Comparison of ENCODE assay signal across 1 cellular context in the genomic region with DNA sequence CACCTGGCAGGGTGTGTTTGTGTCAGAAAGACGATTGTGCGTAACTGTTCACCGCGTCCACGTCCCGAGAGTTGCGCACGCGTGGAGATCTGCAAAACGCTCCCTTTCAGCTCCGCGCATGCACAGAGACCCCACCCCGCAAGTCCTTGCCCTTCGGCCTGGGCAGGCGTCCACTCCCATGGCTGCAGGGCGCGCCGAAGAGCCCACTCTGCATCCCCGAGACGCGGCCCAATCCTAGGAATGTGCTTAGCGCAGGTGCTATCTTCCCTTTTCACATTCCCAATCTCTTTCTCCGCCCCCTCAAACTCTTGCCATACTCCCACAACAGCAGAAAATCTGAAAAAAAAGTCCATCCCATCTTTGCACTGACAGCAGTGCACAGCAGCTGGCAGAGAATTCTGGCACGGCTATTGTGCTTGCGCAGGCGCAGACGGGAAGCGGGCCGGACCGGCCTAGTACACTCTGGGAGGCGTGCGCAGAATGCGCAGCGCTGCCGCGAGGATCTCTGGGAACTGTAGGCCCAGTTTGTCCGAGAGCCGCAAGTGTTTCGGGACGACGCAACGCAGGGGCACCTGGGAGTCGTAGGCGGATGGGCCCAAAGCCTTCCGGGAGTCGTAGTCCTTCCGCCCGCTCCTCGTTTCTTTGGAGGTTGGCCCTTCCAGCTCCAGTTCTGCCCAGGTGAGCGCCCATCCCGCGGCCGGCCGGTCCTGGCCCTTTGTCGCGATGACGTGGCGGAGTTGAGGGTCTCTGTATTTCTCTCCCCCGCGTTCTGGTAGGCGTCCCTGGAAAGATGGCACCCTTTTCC.
A peak's percentile ranks its signal among the peaks of the same experiment; 100 is the strongest.
TF ChIP-seq lines count a peak whose summit lies in the region.

No MANE protein-coding gene starts in this region.

TF ChIP-seq in K562, 482 proteins besides CTCF, POLR2A, EP300 and RAD21 (continued from another document and continues in another):
- TF ChIP-seq NFATC3 (IDR thresholded peaks at IDR 0.05) (no peak), POLR2AphosphoS5 (IDR thresholded peaks at IDR 0.05; ENCODE audit: control insufficient read depth, insufficient read depth, low read depth, low read length) (no peak), MAFF (IDR thresholded peaks at IDR 0.05; ENCODE audit: low read length) (no peak), MEIS2 (IDR thresholded peaks at IDR 0.05; ENCODE audit: partially characterized antibody) (peak; percentile 95), GABPA (tag; conservative IDR thresholded peaks at IDR 0.05; ENCODE audit: low read depth) (peak; percentile 71), TOE1 (IDR thresholded peaks at IDR 0.05; ENCODE audit: borderline replicate concordance) (no peak), TOE1 (CRISPR knock-in tag; IDR thresholded peaks at IDR 0.05; ENCODE audit: borderline replicate concordance, low read depth) (0 out of 2 replicates have a peak, but pooled peaks have one; percentile 51), KLF13 (tag; IDR thresholded peaks at IDR 0.05; ENCODE audit: borderline replicate concordance, low read depth) (0 out of 2 replicates have a peak, but pooled peaks have one; percentile 11), BCOR (IDR thresholded peaks at IDR 0.05) (no peak), GABPB1 (CRISPR knock-in tag; IDR thresholded peaks at IDR 0.05) (peak; percentile 85), RB1 (IDR thresholded peaks at IDR 0.05; ENCODE audit: low read depth) (0 out of 2 replicates have a peak, but pooled peaks have one; percentile 38), CTBP1 (IDR thresholded peaks at IDR 0.05; ENCODE audit: borderline replicate concordance) (peak; percentile 53), TCF7 (IDR thresholded peaks at IDR 0.05; ENCODE audit: borderline replicate concordance) (no peak), ERF (CRISPR knock-in tag; IDR thresholded peaks at IDR 0.05) (no peak), ZNF133 (CRISPR knock-in tag; IDR thresholded peaks at IDR 0.05) (no peak), FOXK2 (conservative IDR thresholded peaks at IDR 0.05 in 1 of 2, IDR thresholded peaks at IDR 0.05 in 1 of 2; ENCODE audit: low read depth in 2 of 2) (peak; percentile 54 to 60; a peak in 2 of 4 replicates), CCNT2 (IDR thresholded peaks at IDR 0.05; ENCODE audit: borderline replicate concordance, extremely low read depth, insufficient read length, low read depth, low read length) (peak; percentile 24), BRD4 (IDR thresholded peaks at IDR 0.05) (no peak), SRF (CRISPR knock-in tag; IDR thresholded peaks at IDR 0.05) (no peak; a peak in 1 of 4 replicates)
- TF ChIP-seq, protein P1, sequence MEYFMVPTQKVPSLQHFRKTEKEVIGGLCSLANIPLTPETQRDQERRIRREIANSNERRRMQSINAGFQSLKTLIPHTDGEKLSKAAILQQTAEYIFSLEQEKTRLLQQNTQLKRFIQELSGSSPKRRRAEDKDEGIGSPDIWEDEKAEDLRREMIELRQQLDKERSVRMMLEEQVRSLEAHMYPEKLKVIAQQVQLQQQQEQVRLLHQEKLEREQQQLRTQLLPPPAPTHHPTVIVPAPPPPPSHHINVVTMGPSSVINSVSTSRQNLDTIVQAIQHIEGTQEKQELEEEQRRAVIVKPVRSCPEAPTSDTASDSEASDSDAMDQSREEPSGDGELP (CRISPR knock-in tag; IDR thresholded peaks at IDR 0.05; ENCODE audit: borderline replicate concordance) = peak; percentile 93
- TF ChIP-seq, protein P2, sequence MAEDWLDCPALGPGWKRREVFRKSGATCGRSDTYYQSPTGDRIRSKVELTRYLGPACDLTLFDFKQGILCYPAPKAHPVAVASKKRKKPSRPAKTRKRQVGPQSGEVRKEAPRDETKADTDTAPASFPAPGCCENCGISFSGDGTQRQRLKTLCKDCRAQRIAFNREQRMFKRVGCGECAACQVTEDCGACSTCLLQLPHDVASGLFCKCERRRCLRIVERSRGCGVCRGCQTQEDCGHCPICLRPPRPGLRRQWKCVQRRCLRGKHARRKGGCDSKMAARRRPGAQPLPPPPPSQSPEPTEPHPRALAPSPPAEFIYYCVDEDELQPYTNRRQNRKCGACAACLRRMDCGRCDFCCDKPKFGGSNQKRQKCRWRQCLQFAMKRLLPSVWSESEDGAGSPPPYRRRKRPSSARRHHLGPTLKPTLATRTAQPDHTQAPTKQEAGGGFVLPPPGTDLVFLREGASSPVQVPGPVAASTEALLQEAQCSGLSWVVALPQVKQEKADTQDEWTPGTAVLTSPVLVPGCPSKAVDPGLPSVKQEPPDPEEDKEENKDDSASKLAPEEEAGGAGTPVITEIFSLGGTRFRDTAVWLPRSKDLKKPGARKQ (CRISPR knock-in tag; IDR thresholded peaks at IDR 0.05) = no peak
- TF ChIP-seq, protein P3, sequence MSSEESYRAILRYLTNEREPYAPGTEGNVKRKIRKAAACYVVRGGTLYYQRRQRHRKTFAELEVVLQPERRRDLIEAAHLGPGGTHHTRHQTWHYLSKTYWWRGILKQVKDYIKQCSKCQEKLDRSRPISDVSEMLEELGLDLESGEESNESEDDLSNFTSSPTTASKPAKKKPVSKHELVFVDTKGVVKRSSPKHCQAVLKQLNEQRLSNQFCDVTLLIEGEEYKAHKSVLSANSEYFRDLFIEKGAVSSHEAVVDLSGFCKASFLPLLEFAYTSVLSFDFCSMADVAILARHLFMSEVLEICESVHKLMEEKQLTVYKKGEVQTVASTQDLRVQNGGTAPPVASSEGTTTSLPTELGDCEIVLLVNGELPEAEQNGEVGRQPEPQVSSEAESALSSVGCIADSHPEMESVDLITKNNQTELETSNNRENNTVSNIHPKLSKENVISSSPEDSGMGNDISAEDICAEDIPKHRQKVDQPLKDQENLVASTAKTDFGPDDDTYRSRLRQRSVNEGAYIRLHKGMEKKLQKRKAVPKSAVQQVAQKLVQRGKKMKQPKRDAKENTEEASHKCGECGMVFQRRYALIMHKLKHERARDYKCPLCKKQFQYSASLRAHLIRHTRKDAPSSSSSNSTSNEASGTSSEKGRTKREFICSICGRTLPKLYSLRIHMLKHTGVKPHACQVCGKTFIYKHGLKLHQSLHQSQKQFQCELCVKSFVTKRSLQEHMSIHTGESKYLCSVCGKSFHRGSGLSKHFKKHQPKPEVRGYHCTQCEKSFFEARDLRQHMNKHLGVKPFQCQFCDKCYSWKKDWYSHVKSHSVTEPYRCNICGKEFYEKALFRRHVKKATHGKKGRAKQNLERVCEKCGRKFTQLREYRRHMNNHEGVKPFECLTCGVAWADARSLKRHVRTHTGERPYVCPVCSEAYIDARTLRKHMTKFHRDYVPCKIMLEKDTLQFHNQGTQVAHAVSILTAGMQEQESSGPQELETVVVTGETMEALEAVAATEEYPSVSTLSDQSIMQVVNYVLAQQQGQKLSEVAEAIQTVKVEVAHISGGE (CRISPR knock-in tag; IDR thresholded peaks at IDR 0.05) = 0 out of 6 replicates have a peak, but pooled peaks of 1 of the 3 experiments have one; percentile 66
- TF ChIP-seq, protein P4, sequence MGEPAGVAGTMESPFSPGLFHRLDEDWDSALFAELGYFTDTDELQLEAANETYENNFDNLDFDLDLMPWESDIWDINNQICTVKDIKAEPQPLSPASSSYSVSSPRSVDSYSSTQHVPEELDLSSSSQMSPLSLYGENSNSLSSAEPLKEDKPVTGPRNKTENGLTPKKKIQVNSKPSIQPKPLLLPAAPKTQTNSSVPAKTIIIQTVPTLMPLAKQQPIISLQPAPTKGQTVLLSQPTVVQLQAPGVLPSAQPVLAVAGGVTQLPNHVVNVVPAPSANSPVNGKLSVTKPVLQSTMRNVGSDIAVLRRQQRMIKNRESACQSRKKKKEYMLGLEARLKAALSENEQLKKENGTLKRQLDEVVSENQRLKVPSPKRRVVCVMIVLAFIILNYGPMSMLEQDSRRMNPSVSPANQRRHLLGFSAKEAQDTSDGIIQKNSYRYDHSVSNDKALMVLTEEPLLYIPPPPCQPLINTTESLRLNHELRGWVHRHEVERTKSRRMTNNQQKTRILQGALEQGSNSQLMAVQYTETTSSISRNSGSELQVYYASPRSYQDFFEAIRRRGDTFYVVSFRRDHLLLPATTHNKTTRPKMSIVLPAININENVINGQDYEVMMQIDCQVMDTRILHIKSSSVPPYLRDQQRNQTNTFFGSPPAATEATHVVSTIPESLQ (CRISPR knock-in tag; IDR thresholded peaks at IDR 0.05) = no peak; the same call in 1 of the 2 replicates
- TF ChIP-seq, protein P5, sequence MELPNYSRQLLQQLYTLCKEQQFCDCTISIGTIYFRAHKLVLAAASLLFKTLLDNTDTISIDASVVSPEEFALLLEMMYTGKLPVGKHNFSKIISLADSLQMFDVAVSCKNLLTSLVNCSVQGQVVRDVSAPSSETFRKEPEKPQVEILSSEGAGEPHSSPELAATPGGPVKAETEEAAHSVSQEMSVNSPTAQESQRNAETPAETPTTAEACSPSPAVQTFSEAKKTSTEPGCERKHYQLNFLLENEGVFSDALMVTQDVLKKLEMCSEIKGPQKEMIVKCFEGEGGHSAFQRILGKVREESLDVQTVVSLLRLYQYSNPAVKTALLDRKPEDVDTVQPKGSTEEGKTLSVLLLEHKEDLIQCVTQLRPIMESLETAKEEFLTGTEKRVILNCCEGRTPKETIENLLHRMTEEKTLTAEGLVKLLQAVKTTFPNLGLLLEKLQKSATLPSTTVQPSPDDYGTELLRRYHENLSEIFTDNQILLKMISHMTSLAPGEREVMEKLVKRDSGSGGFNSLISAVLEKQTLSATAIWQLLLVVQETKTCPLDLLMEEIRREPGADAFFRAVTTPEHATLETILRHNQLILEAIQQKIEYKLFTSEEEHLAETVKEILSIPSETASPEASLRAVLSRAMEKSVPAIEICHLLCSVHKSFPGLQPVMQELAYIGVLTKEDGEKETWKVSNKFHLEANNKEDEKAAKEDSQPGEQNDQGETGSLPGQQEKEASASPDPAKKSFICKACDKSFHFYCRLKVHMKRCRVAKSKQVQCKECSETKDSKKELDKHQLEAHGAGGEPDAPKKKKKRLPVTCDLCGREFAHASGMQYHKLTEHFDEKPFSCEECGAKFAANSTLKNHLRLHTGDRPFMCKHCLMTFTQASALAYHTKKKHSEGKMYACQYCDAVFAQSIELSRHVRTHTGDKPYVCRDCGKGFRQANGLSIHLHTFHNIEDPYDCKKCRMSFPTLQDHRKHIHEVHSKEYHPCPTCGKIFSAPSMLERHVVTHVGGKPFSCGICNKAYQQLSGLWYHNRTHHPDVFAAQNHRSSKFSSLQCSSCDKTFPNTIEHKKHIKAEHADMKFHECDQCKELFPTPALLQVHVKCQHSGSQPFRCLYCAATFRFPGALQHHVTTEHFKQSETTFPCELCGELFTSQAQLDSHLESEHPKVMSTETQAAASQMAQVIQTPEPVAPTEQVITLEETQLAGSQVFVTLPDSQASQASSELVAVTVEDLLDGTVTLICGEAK (IDR thresholded peaks at IDR 0.05) = peak; percentile 67; the same call in 1 of the 2 replicates
- TF ChIP-seq, protein P5 (CRISPR knock-in tag; IDR thresholded peaks at IDR 0.05) = no peak
- TF ChIP-seq, protein P6, sequence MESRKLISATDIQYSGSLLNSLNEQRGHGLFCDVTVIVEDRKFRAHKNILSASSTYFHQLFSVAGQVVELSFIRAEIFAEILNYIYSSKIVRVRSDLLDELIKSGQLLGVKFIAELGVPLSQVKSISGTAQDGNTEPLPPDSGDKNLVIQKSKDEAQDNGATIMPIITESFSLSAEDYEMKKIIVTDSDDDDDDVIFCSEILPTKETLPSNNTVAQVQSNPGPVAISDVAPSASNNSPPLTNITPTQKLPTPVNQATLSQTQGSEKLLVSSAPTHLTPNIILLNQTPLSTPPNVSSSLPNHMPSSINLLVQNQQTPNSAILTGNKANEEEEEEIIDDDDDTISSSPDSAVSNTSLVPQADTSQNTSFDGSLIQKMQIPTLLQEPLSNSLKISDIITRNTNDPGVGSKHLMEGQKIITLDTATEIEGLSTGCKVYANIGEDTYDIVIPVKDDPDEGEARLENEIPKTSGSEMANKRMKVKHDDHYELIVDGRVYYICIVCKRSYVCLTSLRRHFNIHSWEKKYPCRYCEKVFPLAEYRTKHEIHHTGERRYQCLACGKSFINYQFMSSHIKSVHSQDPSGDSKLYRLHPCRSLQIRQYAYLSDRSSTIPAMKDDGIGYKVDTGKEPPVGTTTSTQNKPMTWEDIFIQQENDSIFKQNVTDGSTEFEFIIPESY (CRISPR knock-in tag; IDR thresholded peaks at IDR 0.05) = peak; percentile 61
- TF ChIP-seq, protein P7, sequence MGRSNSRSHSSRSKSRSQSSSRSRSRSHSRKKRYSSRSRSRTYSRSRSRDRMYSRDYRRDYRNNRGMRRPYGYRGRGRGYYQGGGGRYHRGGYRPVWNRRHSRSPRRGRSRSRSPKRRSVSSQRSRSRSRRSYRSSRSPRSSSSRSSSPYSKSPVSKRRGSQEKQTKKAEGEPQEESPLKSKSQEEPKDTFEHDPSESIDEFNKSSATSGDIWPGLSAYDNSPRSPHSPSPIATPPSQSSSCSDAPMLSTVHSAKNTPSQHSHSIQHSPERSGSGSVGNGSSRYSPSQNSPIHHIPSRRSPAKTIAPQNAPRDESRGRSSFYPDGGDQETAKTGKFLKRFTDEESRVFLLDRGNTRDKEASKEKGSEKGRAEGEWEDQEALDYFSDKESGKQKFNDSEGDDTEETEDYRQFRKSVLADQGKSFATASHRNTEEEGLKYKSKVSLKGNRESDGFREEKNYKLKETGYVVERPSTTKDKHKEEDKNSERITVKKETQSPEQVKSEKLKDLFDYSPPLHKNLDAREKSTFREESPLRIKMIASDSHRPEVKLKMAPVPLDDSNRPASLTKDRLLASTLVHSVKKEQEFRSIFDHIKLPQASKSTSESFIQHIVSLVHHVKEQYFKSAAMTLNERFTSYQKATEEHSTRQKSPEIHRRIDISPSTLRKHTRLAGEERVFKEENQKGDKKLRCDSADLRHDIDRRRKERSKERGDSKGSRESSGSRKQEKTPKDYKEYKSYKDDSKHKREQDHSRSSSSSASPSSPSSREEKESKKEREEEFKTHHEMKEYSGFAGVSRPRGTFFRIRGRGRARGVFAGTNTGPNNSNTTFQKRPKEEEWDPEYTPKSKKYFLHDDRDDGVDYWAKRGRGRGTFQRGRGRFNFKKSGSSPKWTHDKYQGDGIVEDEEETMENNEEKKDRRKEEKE (IDR thresholded peaks at IDR 0.05; ENCODE audit: borderline replicate concordance in 1 of 2, control insufficient read depth in 1 of 2, low read depth in 2 of 2, low read length in 1 of 2) = 0 out of 4 replicates have a peak, but pooled peaks of 1 of the 2 experiments have one; percentile 60
